8 cellular contexts compared by ENCODE assay signal in the genomic region with DNA sequence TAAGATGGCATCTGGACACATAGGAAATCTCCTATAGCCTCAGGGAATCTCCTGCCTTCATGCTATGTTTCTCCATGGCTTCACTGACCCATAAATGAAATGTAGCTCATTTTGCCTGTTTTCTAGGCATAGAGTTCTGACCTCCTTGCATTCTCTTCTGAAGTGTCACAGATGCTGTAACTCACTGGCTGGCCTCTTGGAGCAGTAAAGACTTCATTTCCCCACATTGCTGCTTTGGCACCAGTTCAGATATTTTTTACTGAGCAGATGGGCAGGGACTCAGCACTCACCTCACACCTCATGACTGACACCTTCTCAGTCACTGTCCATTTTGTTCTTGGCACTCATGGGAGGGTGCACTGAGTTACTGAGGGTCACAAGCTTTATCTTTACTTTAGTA.
DNase-seq lines count a peak whose midpoint lies in the region; ATAC-seq and TF ChIP-seq lines count a peak whose summit lies in the region.

No MANE protein-coding gene starts in this region.

- H3K36me3 ChIP-seq in Caco-2 (ENCODE audit: control insufficient read depth, insufficient read depth, low read length) = no peaks in the 10 kb centered on the region; the same call in 1 of the 2 replicates

- no peaks in the 10 kb centered on the region for H3K36me3 Mint-ChIP-seq in Caco-2 (ENCODE audit: insufficient read depth, unreplicated experiment)
- H3K36me3 Mint-ChIP-seq in activated CD4-positive, alpha-beta T cell treated with anti-CD3 and anti-CD28 coated beads for 36 hours (ENCODE audit: low read depth) = peaks cover 2% of the 10 kb centered on the region
- H3K36me3 Mint-ChIP-seq in nephron progenitor cell (ENCODE audit: low read depth) = no peaks in the 10 kb centered on the region

- intact Hi-C loops in Caco-2 (cut with micrococcal nuclease; ENCODE audit: unreplicated experiment) = loop anchor here (5.0 kb wide), 1 partner anchor 118 kb away; no protein-coding TSS in a partner anchor
- intact Hi-C loops in activated CD4-positive, alpha-beta T cell treated with anti-CD3 and anti-CD28 coated beads for 36 hours (cut with DNase I, micrococcal nuclease) = no loop called here
- intact Hi-C loops in dorsolateral prefrontal cortex (cut with DNase I) = no loop called here

- H3K9me3 ChIP-seq in Caco-2 = peaks cover 26% of the 10 kb centered on the region

- no TSS peak for BruUV-seq in Caco-2 (replicated peaks; lab: Mats Ljungman, UMichigan)

- H3K9me3 Mint-ChIP-seq in Caco-2 (ENCODE audit: unreplicated experiment) (peaks cover 35% of the 10 kb centered on the region), nephron progenitor cell (peaks cover 8% of the 10 kb centered on the region)
- peaks cover 15% of the 10 kb centered on the region for H3K9me3 Mint-ChIP-seq in activated CD4-positive, alpha-beta T cell treated with anti-CD3 and anti-CD28 coated beads for 36 hours (ENCODE audit: low read depth)

- H3K4me1 ChIP-seq in Caco-2 = peaks cover 5% of the 10 kb centered on the region

- H3K27ac Mint-ChIP-seq in Caco-2 (ENCODE audit: unreplicated experiment) (no peak overlapping the region), nephron progenitor cell (peak overlapping the region; percentile 4)
- H3K27ac Mint-ChIP-seq in activated CD4-positive, alpha-beta T cell treated with anti-CD3 and anti-CD28 coated beads for 36 hours = peak overlapping the region; percentile 4

- CTCF ChIA-PET in Caco-2 (lab: Charles Lee) = interaction anchor here (1.1 kb wide), 1 partner anchor 120 kb away, joined by 3 read pairs; no protein-coding TSS in a partner anchor
- CTCF ChIA-PET in activated CD4-positive, alpha-beta T cell treated with anti-CD3 and anti-CD28 coated beads for 36 hours (lab: Charles Lee) = interaction anchor here (0.7 to 2.0 kb wide), 25 partner anchors 8 to 376 kb away, joined by 3 to 11 read pairs (median 4); no protein-coding TSS in a partner anchor

- POLR2A ChIA-PET in Caco-2 (lab: Charles Lee) = no interaction called here
- POLR2A ChIA-PET in activated CD4-positive, alpha-beta T cell treated with anti-CD3 and anti-CD28 coated beads for 36 hours (lab: Charles Lee) = no interaction called here

- ATAC-seq in GM21360 (IDR thresholded peaks at IDR 0.05; ENCODE audit: unreplicated experiment) = peak; percentile 72
- ATAC-seq in activated CD4-positive, alpha-beta T cell treated with anti-CD3 and anti-CD28 coated beads for 36 hours = peak; percentile 97

- H3K27me3 Mint-ChIP-seq in Caco-2 (ENCODE audit: insufficient read depth, unreplicated experiment) = no peaks in the 10 kb centered on the region
- no peaks in the 10 kb centered on the region for H3K27me3 Mint-ChIP-seq in activated CD4-positive, alpha-beta T cell treated with anti-CD3 and anti-CD28 coated beads for 36 hours
- no peaks in the 10 kb centered on the region for H3K27me3 Mint-ChIP-seq in nephron progenitor cell (ENCODE audit: low read depth, poor library complexity)

- DNase-seq in Caco-2 = peak; percentile 40 to 60
- DNase-seq in LoVo (ENCODE audit: low spot score) = peak; percentile 73
- DNase-seq in activated CD4-positive, alpha-beta T cell treated with anti-CD3 and anti-CD28 coated beads for 36 hours = peak; percentile 60
- DNase-seq in epithelial cell of esophagus (ENCODE audit: low read depth) = peak; percentile 73
- DNase-seq in nephron progenitor cell = no peak
- DNase-seq in NCI-H510A (lab: John Stamatoyannopoulos, UW) = no peak
- no peak for DNase-seq in dorsolateral prefrontal cortex

- no peaks in the 10 kb centered on the region for H3K27me3 ChIP-seq in Caco-2 (replicated peaks; ENCODE audit: control insufficient read depth, insufficient read depth, low read length)
- no peaks in the 10 kb centered on the region for H3K27me3 ChIP-seq in dorsolateral prefrontal cortex

- TF ChIP-seq CTCF in Caco-2 (IDR thresholded peaks at IDR 0.05; ENCODE audit: insufficient read depth in 1 of 2, low read depth in 1 of 2, low read length in 1 of 2, severe bottlenecking in 1 of 2, unreplicated experiment in 1 of 2) = peak; percentile 15 to 51
- TF ChIP-seq CTCF in epithelial cell of esophagus (IDR thresholded peaks at IDR 0.05; ENCODE audit: insufficient read depth, low read depth, low read length, missing control alignments) = peak; percentile 72
- peak; percentile 21 for TF ChIP-seq CTCF in nephron progenitor cell (IDR thresholded peaks at IDR 0.05)
- TF ChIP-seq CTCF in dorsolateral prefrontal cortex (IDR thresholded peaks at IDR 0.05 in 54 of 56, conservative IDR thresholded peaks at IDR 0.05 in 2 of 56; ENCODE audit: low read depth in 1 of 56, partially characterized antibody in 56 of 56) = peak in 8 of 56 donors; percentile 10 to 36 (median 23)

- H3K4me1 Mint-ChIP-seq in Caco-2 (ENCODE audit: low read depth, unreplicated experiment) (peaks cover 8% of the 10 kb centered on the region), nephron progenitor cell (peaks cover 18% of the 10 kb centered on the region)
- peaks cover 15% of the 10 kb centered on the region for H3K4me1 Mint-ChIP-seq in activated CD4-positive, alpha-beta T cell treated with anti-CD3 and anti-CD28 coated beads for 36 hours

- no peak overlapping the region for H3K4me3 Mint-ChIP-seq in Caco-2 (ENCODE audit: unreplicated experiment)
- no peak overlapping the region for H3K4me3 Mint-ChIP-seq in activated CD4-positive, alpha-beta T cell treated with anti-CD3 and anti-CD28 coated beads for 36 hours
- no peak overlapping the region for H3K4me3 Mint-ChIP-seq in nephron progenitor cell

- H3K27ac ChIP-seq in dorsolateral prefrontal cortex = no peak overlapping the region

- no peak overlapping the region for H3K4me3 ChIP-seq in Caco-2 (ENCODE audit: low read depth, low read length)
- H3K4me3 ChIP-seq in epithelial cell of esophagus (ENCODE audit: low read length) = no peak overlapping the region
- H3K4me3 ChIP-seq in dorsolateral prefrontal cortex = no peak overlapping the region

Comparison
In these comparisons a context has a peak if more than half of its experiments do, and no peak if none do; other contexts are left out.
1. DNase-seq: peak in Caco-2 (2 of 2), LoVo (single experiment), activated CD4-positive, alpha-beta T cell treated with anti-CD3 and anti-CD28 coated beads for 36 hours (single experiment) and epithelial cell of esophagus (single experiment); none in nephron progenitor cell (single experiment), NCI-H510A (single experiment) and dorsolateral prefrontal cortex (0 of 10).